1 cellular context compared by ENCODE assay signal in genomic region chr22:39520874-39521857, GRCh38.
A peak's percentile ranks its signal among the peaks of the same experiment; 100 is the strongest.
TF ChIP-seq lines count a peak whose summit lies in the region.

No MANE protein-coding gene starts in this region.

TF ChIP-seq in HepG2, 621 proteins besides CTCF, POLR2A, EP300 and RAD21 (continued from another document):
- TF ChIP-seq ZNF484 (CRISPR knock-in tag; IDR thresholded peaks at IDR 0.05; ENCODE audit: borderline replicate concordance, low read depth) (peak; percentile 14; the same call in 1 of the 2 replicates), NFKB2 (CRISPR knock-in tag; IDR thresholded peaks at IDR 0.05; ENCODE audit: borderline replicate concordance) (0 out of 2 replicates have a peak, but pooled peaks have one; percentile 16), ZNF101 (CRISPR knock-in tag; IDR thresholded peaks at IDR 0.05; ENCODE audit: borderline replicate concordance, low read depth) (0 out of 2 replicates have a peak, but pooled peaks have one; percentile 2), ZNF782 (CRISPR knock-in tag; IDR thresholded peaks at IDR 0.05; ENCODE audit: borderline replicate concordance) (0 out of 2 replicates have a peak, but pooled peaks have one; percentile 73), ZBTB7A (CRISPR knock-in tag; IDR thresholded peaks at IDR 0.05) (peak; percentile 39), ZNF543 (CRISPR knock-in tag; IDR thresholded peaks at IDR 0.05) (0 out of 2 replicates have a peak, but pooled peaks have one; percentile 50), ZNF790 (CRISPR knock-in tag; IDR thresholded peaks at IDR 0.05; ENCODE audit: borderline replicate concordance) (0 out of 2 replicates have a peak, but pooled peaks have one; percentile 78), HNRNPK (IDR thresholded peaks at IDR 0.05; ENCODE audit: low read depth, low read length, poor library complexity, severe bottlenecking) (peak; percentile 8), ONECUT2 (CRISPR knock-in tag; IDR thresholded peaks at IDR 0.05) (no peak), ZNF704 (CRISPR knock-in tag; IDR thresholded peaks at IDR 0.05; ENCODE audit: borderline replicate concordance) (0 out of 2 replicates have a peak, but pooled peaks have one; percentile 17), MYC (CRISPR knock-in tag; IDR thresholded peaks at IDR 0.05; ENCODE audit: borderline replicate concordance) (peak; percentile 19; the same call in 1 of the 2 replicates), IKZF5 (CRISPR knock-in tag; IDR thresholded peaks at IDR 0.05) (no peak), CBX5 (CRISPR knock-in tag; IDR thresholded peaks at IDR 0.05; ENCODE audit: borderline replicate concordance) (no peak), KAT7 (CRISPR knock-in tag; IDR thresholded peaks at IDR 0.05; ENCODE audit: borderline replicate concordance) (0 out of 2 replicates have a peak, but pooled peaks have one; percentile 25), ZNF383 (CRISPR knock-in tag; IDR thresholded peaks at IDR 0.05; ENCODE audit: borderline replicate concordance) (0 out of 2 replicates have a peak, but pooled peaks have one; percentile 13), ZFP36L2 (CRISPR knock-in tag; IDR thresholded peaks at IDR 0.05) (no peak), ZSCAN22 (CRISPR knock-in tag; IDR thresholded peaks at IDR 0.05) (0 out of 2 replicates have a peak, but pooled peaks have one; percentile 10), RBFOX2 (IDR thresholded peaks at IDR 0.05; ENCODE audit: low read depth, low read length) (peak; percentile 96), AKAP8 (CRISPR knock-in tag; IDR thresholded peaks at IDR 0.05) (peak; percentile 67; the same call in 1 of the 2 replicates), ISX (CRISPR knock-in tag; conservative IDR thresholded peaks at IDR 0.05) (no peak; the same call in 1 of the 2 replicates), ELF1 (CRISPR knock-in tag; IDR thresholded peaks at IDR 0.05) (no peak), FOXC1 (CRISPR knock-in tag; IDR thresholded peaks at IDR 0.05; ENCODE audit: borderline replicate concordance) (0 out of 2 replicates have a peak, but pooled peaks have one; percentile 5), SIN3B (IDR thresholded peaks at IDR 0.05; ENCODE audit: low read length) (no peak), ZBTB3 (CRISPR knock-in tag; IDR thresholded peaks at IDR 0.05; ENCODE audit: borderline replicate concordance, low read depth) (peak; percentile 30; the same call in 1 of the 2 replicates), ZNF546 (CRISPR knock-in tag; conservative IDR thresholded peaks at IDR 0.05) (0 out of 2 replicates have a peak, but pooled peaks have one; percentile 13), PAF1 (CRISPR knock-in tag; IDR thresholded peaks at IDR 0.05) (0 out of 2 replicates have a peak, but pooled peaks have one; percentile 75), ZNF800 (CRISPR knock-in tag; IDR thresholded peaks at IDR 0.05) (peak; percentile 12; the same call in 1 of the 2 replicates), SMARCE1 (IDR thresholded peaks at IDR 0.05; ENCODE audit: borderline replicate concordance) (no peak), ZNF530 (CRISPR knock-in tag; IDR thresholded peaks at IDR 0.05; ENCODE audit: low read depth) (0 out of 2 replicates have a peak, but pooled peaks have one; percentile 45), ZBTB20 (CRISPR knock-in tag; IDR thresholded peaks at IDR 0.05; ENCODE audit: borderline replicate concordance, low read depth) (0 out of 2 replicates have a peak, but pooled peaks have one; percentile 5), PCBP2 (optimal IDR thresholded peaks at IDR 0.05; ENCODE audit: low read depth, low read length, poor library complexity, severe bottlenecking) (no peak), FOSL1 (CRISPR knock-in tag; IDR thresholded peaks at IDR 0.05; ENCODE audit: borderline replicate concordance) (no peak), ZBTB10 (CRISPR knock-in tag; IDR thresholded peaks at IDR 0.05; ENCODE audit: borderline replicate concordance) (peak; percentile 16; the same call in 1 of the 2 replicates), ZNF670 (CRISPR knock-in tag; IDR thresholded peaks at IDR 0.05; ENCODE audit: borderline replicate concordance) (peak; percentile 3; the same call in 1 of the 2 replicates), ARNT2 (CRISPR knock-in tag; IDR thresholded peaks at IDR 0.05; ENCODE audit: low read depth) (0 out of 2 replicates have a peak, but pooled peaks have one; percentile 2), ZNF446 (CRISPR knock-in tag; IDR thresholded peaks at IDR 0.05) (peak; percentile 85; the same call in 1 of the 2 replicates), FOXP4 (CRISPR knock-in tag; IDR thresholded peaks at IDR 0.05) (no peak)
- TF ChIP-seq, protein P1, sequence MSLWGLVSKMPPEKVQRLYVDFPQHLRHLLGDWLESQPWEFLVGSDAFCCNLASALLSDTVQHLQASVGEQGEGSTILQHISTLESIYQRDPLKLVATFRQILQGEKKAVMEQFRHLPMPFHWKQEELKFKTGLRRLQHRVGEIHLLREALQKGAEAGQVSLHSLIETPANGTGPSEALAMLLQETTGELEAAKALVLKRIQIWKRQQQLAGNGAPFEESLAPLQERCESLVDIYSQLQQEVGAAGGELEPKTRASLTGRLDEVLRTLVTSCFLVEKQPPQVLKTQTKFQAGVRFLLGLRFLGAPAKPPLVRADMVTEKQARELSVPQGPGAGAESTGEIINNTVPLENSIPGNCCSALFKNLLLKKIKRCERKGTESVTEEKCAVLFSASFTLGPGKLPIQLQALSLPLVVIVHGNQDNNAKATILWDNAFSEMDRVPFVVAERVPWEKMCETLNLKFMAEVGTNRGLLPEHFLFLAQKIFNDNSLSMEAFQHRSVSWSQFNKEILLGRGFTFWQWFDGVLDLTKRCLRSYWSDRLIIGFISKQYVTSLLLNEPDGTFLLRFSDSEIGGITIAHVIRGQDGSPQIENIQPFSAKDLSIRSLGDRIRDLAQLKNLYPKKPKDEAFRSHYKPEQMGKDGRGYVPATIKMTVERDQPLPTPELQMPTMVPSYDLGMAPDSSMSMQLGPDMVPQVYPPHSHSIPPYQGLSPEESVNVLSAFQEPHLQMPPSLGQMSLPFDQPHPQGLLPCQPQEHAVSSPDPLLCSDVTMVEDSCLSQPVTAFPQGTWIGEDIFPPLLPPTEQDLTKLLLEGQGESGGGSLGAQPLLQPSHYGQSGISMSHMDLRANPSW (CRISPR knock-in tag; IDR thresholded peaks at IDR 0.05; ENCODE audit: borderline replicate concordance) = 0 out of 2 replicates have a peak, but pooled peaks have one; percentile 14
- TF ChIP-seq, protein P2, sequence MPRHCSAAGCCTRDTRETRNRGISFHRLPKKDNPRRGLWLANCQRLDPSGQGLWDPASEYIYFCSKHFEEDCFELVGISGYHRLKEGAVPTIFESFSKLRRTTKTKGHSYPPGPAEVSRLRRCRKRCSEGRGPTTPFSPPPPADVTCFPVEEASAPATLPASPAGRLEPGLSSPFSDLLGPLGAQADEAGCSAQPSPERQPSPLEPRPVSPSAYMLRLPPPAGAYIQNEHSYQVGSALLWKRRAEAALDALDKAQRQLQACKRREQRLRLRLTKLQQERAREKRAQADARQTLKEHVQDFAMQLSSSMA (CRISPR knock-in tag; IDR thresholded peaks at IDR 0.05) = peak; percentile 34; the same call in 1 of the 2 replicates
- TF ChIP-seq, protein P3, sequence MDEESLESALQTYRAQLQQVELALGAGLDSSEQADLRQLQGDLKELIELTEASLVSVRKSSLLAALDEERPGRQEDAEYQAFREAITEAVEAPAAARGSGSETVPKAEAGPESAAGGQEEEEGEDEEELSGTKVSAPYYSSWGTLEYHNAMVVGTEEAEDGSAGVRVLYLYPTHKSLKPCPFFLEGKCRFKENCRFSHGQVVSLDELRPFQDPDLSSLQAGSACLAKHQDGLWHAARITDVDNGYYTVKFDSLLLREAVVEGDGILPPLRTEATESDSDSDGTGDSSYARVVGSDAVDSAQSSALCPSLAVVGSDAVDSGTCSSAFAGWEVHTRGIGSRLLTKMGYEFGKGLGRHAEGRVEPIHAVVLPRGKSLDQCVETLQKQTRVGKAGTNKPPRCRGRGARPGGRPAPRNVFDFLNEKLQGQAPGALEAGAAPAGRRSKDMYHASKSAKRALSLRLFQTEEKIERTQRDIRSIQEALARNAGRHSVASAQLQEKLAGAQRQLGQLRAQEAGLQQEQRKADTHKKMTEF (CRISPR knock-in tag; IDR thresholded peaks at IDR 0.05) = peak; percentile 15; the same call in 1 of the 2 replicates
- TF ChIP-seq, protein P4, sequence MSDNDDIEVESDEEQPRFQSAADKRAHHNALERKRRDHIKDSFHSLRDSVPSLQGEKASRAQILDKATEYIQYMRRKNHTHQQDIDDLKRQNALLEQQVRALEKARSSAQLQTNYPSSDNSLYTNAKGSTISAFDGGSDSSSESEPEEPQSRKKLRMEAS (IDR thresholded peaks at IDR 0.05) = peak; percentile 59
- TF ChIP-seq, protein P5, sequence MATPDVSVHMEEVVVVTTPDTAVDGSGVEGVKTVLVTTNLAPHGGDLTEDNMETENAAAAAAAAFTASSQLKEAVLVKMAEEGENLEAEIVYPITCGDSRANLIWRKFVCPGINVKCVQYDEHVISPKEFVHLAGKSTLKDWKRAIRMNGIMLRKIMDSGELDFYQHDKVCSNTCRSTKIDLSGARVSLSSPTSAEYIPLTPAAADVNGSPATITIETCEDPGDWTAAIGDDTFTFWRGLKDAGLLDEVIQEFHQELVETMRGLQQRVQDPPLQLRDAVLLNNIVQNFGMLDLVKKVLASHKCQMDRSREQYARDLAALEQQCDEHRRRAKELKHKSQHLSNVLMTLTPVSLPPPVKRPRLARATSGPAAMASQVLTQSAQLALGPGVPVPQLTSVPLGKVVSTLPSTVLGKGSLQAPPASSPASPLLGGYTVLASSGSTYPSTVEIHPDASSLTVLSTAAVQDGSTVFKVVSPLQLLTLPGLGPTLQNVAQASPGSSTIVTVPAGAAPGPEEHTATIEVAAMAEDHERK (CRISPR knock-in tag; IDR thresholded peaks at IDR 0.05; ENCODE audit: low read depth) = no peak
